ENCODE assay signal across 9 cellular contexts in the genomic region with DNA sequence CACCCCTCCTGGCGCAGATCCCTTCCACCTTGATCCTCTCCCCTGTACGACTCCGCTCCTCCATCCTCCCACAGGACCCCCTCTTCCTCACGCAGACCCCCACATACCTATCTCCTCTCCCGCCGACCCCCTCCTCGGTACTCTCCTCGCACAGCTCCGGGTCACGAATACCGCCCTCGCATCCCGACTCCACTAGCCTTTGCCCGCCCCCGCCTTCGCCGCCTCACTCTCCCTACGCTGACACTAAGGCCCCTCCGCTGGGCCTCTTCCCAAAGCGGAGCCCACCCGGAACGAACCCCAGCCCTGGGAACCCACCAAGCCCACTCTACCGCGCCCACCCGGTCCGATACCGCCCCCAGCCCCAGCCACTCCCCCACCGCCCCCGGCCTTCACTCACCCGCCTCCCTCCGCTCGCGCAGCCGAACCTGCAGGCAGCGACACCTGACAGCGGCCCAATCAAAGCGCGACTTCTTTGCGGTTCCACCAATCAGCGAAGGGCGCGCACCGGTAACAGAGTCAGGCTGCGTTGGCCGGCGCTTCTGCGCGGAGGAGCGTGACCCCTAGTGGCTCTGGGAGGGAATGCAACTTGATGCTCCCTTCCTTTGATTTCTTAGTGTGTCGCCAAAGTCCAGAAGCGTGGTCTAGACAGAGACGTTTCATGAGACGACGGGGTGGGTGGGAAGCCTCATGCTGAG. TPM values are rescaled to one million over a fixed set of nuclear protein-coding genes. Genes with fewer than 3 reads are reported as not detected.
DNase-seq lines count a peak whose midpoint lies in the region; ATAC-seq and TF ChIP-seq lines count a peak whose summit lies in the region.
"Not testable (repeated sequence)": the region's sequence is repeated elsewhere in the genome, so short reads cannot be mapped to it uniquely, and the experiment has no call there.
"Had no signal": no experiment of that assay in that cellular context is flagged by ENCODE, and none has a peak within 500 bp of the region (broad histone marks: within the 10 kb centered on the region; RNA-seq: fewer than 3 reads in every experiment).

No MANE protein-coding gene starts in this region.

- H3K27ac Mint-ChIP-seq in WTC11; naive thymus-derived CD8-positive, alpha-beta T cell: not testable (repeated sequence)

- not testable (repeated sequence) for H3K9me3 Mint-ChIP-seq in WTC11; naive thymus-derived CD8-positive, alpha-beta T cell

- H3K36me3 ChIP-seq in DND-41 (ENCODE audit: insufficient read depth, low read length) = not testable (repeated sequence)

- not testable (repeated sequence) for H3K4me3 ChIP-seq in DND-41 (ENCODE audit: low read depth in 1 of 2, low read length in 2 of 2)

- H3K27ac ChIP-seq in DND-41 (ENCODE audit: low read length); foreskin keratinocyte: not testable (repeated sequence)

- H3K4me1 Mint-ChIP-seq in WTC11; naive thymus-derived CD8-positive, alpha-beta T cell: not testable (repeated sequence)

- not testable (repeated sequence) for H3K27me3 Mint-ChIP-seq in WTC11 (ENCODE audit: low read depth); naive thymus-derived CD8-positive, alpha-beta T cell

- H3K4me3 Mint-ChIP-seq in WTC11; naive thymus-derived CD8-positive, alpha-beta T cell: not testable (repeated sequence)

- POLR2A ChIA-PET in WTC11 (lab: Charles Lee); naive thymus-derived CD8-positive, alpha-beta T cell (lab: Charles Lee): not testable (repeated sequence)

- DNase-seq in DND-41; WTC11 (ENCODE audit: low spot score); foreskin keratinocyte; naive thymus-derived CD8-positive, alpha-beta T cell: not testable (repeated sequence)

- CTCF ChIA-PET in WTC11 (lab: Charles Lee) = not testable (repeated sequence)

- H4K20me1 ChIP-seq in DND-41 (ENCODE audit: insufficient read depth, low read length) = not testable (repeated sequence)

- H3K4me2 ChIP-seq in DND-41 (ENCODE audit: insufficient read depth, low read length) = not testable (repeated sequence)

- H3K9me3 ChIP-seq in DND-41 (ENCODE audit: insufficient read depth, low read length, severe bottlenecking) = not testable (repeated sequence)

- TF ChIP-seq CTCF in DND-41 (IDR thresholded peaks at IDR 0.05; ENCODE audit: borderline replicate concordance, extremely low read depth, low read length, poor library complexity, severe bottlenecking); WTC11 (IDR thresholded peaks at IDR 0.05); foreskin keratinocyte (conservative IDR thresholded peaks at IDR 0.05): not testable (repeated sequence)

- not testable (repeated sequence) for H3K9ac ChIP-seq in DND-41 (ENCODE audit: low read depth, low read length)

- H2AFZ ChIP-seq in DND-41 (ENCODE audit: low read depth, low read length) = not testable (repeated sequence)

- peak; percentile 99 for ATAC-seq in DND-41 (ENCODE audit: insufficient read depth, low read depth)
- ATAC-seq in GM19035 (IDR thresholded peaks at IDR 0.05; ENCODE audit: unreplicated experiment) = peak; percentile 96
- ATAC-seq in GM21529 (IDR thresholded peaks at IDR 0.05; ENCODE audit: unreplicated experiment) = peak; percentile 97
- peak; percentile 99 for ATAC-seq in HG02885 (IDR thresholded peaks at IDR 0.05; ENCODE audit: poor library complexity, unreplicated experiment)
- ATAC-seq in HG03378 (IDR thresholded peaks at IDR 0.05; ENCODE audit: unreplicated experiment) = peak; percentile 88
- ATAC-seq in WTC11 = peak; percentile 65
- peak; percentile 85 for ATAC-seq in foreskin keratinocyte
- ATAC-seq in naive thymus-derived CD8-positive, alpha-beta T cell = peak; percentile 98 to 99

- not testable (repeated sequence) for H3K79me2 ChIP-seq in DND-41 (ENCODE audit: insufficient read depth, low read length)

- H3K27me3 ChIP-seq in DND-41 (ENCODE audit: insufficient read depth, low read length, poor library complexity); foreskin keratinocyte: not testable (repeated sequence)

- not testable (repeated sequence) for H3K4me1 ChIP-seq in DND-41 (ENCODE audit: insufficient read depth, low read length); foreskin keratinocyte

- H3K36me3 Mint-ChIP-seq in WTC11; naive thymus-derived CD8-positive, alpha-beta T cell: not testable (repeated sequence)

RNA-seq across cellular contexts. Expression of a gene that starts 3.9 kb away (rescaled TPM):
- total RNA-seq in WTC11 (2021) (34.4 to 37.4 TPM (median 36.4 TPM) in 3 replicates), foreskin keratinocyte (28.7 and 86.0 TPM in 2 replicates)
- polyA plus RNA-seq in foreskin keratinocyte = 31.3 and 98.7 TPM in 2 replicates
- not detected for total RNA-seq in naive thymus-derived CD8-positive, alpha-beta T cell
- polyA plus RNA-seq in naive thymus-derived CD8-positive, alpha-beta T cell = not detected
- total RNA-seq: renal cortical epithelial cell had no signal

RNA-seq across cellular contexts. Expression of a gene that starts 41.1 kb away (rescaled TPM):
- 2.5 to 3.2 TPM (median 2.5 TPM) in 3 replicates for total RNA-seq in WTC11 (2021)
- 1.5 and 2.9 TPM in 2 replicates for total RNA-seq in foreskin keratinocyte
- polyA plus RNA-seq in foreskin keratinocyte = 1.2 and 2.9 TPM in 2 replicates
- 1 to 10 TPM; 5.8 TPM for total RNA-seq in naive thymus-derived CD8-positive, alpha-beta T cell
- polyA plus RNA-seq in naive thymus-derived CD8-positive, alpha-beta T cell = 1 to 10 TPM in 2 of 3 donors, under 1 TPM in 1; 0.24 to 1.5 (median 1.3) TPM

RNA-seq across cellular contexts. Expression of a gene that starts 56.5 kb away (rescaled TPM):
- total RNA-seq in WTC11 (2021) = 604 to 630 TPM (median 614 TPM) in 3 replicates
- 398 and 451 TPM in 2 replicates for total RNA-seq in foreskin keratinocyte
- 463 and 468 TPM in 2 replicates for polyA plus RNA-seq in foreskin keratinocyte
- total RNA-seq in naive thymus-derived CD8-positive, alpha-beta T cell = 100 to 1,000 TPM; 147 to 150 TPM
- polyA plus RNA-seq in naive thymus-derived CD8-positive, alpha-beta T cell = 100 to 1,000 TPM; 246 to 310 (median 268) TPM

Comparison
In these comparisons a context has a peak if more than half of its experiments do, and no peak if none do; other contexts are left out.
1. RNA of a gene that starts 3.9 kb away (total RNA-seq): 28.7 to 86.0 TPM in foreskin keratinocyte and 34.4 to 37.4 TPM in WTC11; not detected in naive thymus-derived CD8-positive, alpha-beta T cell; every median in the first group is over 10 times any median in the second.
2. Peak in every context shown above with its lines, with median percentiles within 50 percentile points of each other: ATAC-seq.